In genomic region chr11:115325523-115325922, GRCh38 we compare ENCODE assay signal across 16 cellular contexts.
"Had no signal": no experiment of that assay in that cellular context is flagged by ENCODE, and none has a peak within 500 bp of the region (broad histone marks: within the 10 kb centered on the region; RNA-seq: fewer than 3 reads in every experiment).

No MANE protein-coding gene starts in this region.

- H3K9me3 ChIP-seq: esophagus squamous epithelium, heart left ventricle, left lung, psoas muscle, spleen had no signal

- H3K36me3 Mint-ChIP-seq: activated naive CD8-positive, alpha-beta T cell treated with anti-CD3 and anti-CD28 coated beads for 36 hours; stimulated activated memory B cell treated with anti-CD40 and anti-IgM and Interleukin-4, amounts not matched to agents 10 μg/mL and 1 μg/mL and 100 μg/mL, for 72 hours had no signal

- H3K4me3 ChIP-seq: left lung had no signal

- H3K36me3 ChIP-seq: esophagus squamous epithelium, heart left ventricle, left lung, spleen had no signal

- H3K27ac ChIP-seq: esophagus squamous epithelium, heart left ventricle, left lung, psoas muscle, spleen had no signal

- H3K4me1 Mint-ChIP-seq: activated B cell treated with CpG ODN at 0.5 μM for 24 hours; activated naive CD8-positive, alpha-beta T cell treated with anti-CD3 and anti-CD28 coated beads for 36 hours had no signal

- H3K27me3 ChIP-seq: esophagus squamous epithelium, heart left ventricle, left lung, spleen had no signal

- H3K27ac Mint-ChIP-seq: activated B cell treated with CpG ODN at 0.5 μM for 24 hours; activated naive CD8-positive, alpha-beta T cell treated with anti-CD3 and anti-CD28 coated beads for 36 hours; stimulated activated memory B cell treated with anti-CD40 and anti-IgM and Interleukin-4, amounts not matched to agents 10 μg/mL and 1 μg/mL and 100 μg/mL, for 72 hours had no signal

- H3K9me3 Mint-ChIP-seq: activated B cell treated with CpG ODN at 0.5 μM for 24 hours; activated naive CD8-positive, alpha-beta T cell treated with anti-CD3 and anti-CD28 coated beads for 36 hours; nephron progenitor cell; stimulated activated memory B cell treated with anti-CD40 and anti-IgM and Interleukin-4, amounts not matched to agents 10 μg/mL and 1 μg/mL and 100 μg/mL, for 72 hours had no signal

- ATAC-seq: stimulated activated memory B cell treated with anti-CD40 and anti-IgM and Interleukin-4, amounts not matched to agents 10 μg/mL and 1 μg/mL and 100 μg/mL, for 72 hours had no signal

- H3K27me3 Mint-ChIP-seq: stimulated activated memory B cell treated with anti-CD40 and anti-IgM and Interleukin-4, amounts not matched to agents 10 μg/mL and 1 μg/mL and 100 μg/mL, for 72 hours had no signal

- H3K4me3 Mint-ChIP-seq: activated B cell treated with CpG ODN at 0.5 μM for 24 hours; activated naive CD8-positive, alpha-beta T cell treated with anti-CD3 and anti-CD28 coated beads for 36 hours; nephron progenitor cell; stimulated activated memory B cell treated with anti-CD40 and anti-IgM and Interleukin-4, amounts not matched to agents 10 μg/mL and 1 μg/mL and 100 μg/mL, for 72 hours had no signal

- DNase-seq: activated B cell treated with CpG ODN at 0.5 μM for 24 hours; activated CD4-positive, alpha-beta T cell treated with anti-CD3 and anti-CD28 coated beads, Interleukin-2, amount 50 U/mL, for 1 hour; activated effector memory CD4-positive, alpha-beta T cell treated with Interleukin-2 at 50 U/mL for 16 hours; activated naive CD8-positive, alpha-beta T cell treated with anti-CD3 and anti-CD28 coated beads for 36 hours; activated T-cell treated with anti-CD3 and anti-CD28 coated beads, Interleukin-2, amount 50 U/mL, for 1 hour; esophagus squamous epithelium; foreskin fibroblast; heart left ventricle; left lung; mesendoderm; nephron progenitor cell; psoas muscle; spleen; stimulated activated CD4-positive, alpha-beta T cell treated with anti-CD3 and anti-CD28 coated beads, Interleukin-1b, Interleukin-23, amount 100 ng/mL, for 48 hours; trophoblast cell had no signal
